In genomic region chr17:51064061-51064735, GRCh38 we compare ENCODE assay signal across 24 cellular contexts. TPM values are rescaled to one million over a fixed set of nuclear protein-coding genes. Genes with fewer than 3 reads are reported as not detected.
DNase-seq lines count a peak whose midpoint lies in the region; ATAC-seq and TF ChIP-seq lines count a peak whose summit lies in the region.
"Had no signal": no experiment of that assay in that cellular context is flagged by ENCODE, and none has a peak within 500 bp of the region (broad histone marks: within the 10 kb centered on the region; RNA-seq: fewer than 3 reads in every experiment).

No MANE protein-coding gene starts in this region.

- H3K9ac ChIP-seq in mesenchymal stem cell (ENCODE audit: low read length), result no peak overlapping the region
- H3K9ac ChIP-seq: SK-N-SH had no signal

- no peaks in the 10 kb centered on the region for H3K27me3 ChIP-seq in Caco-2 (replicated peaks; ENCODE audit: control insufficient read depth, insufficient read depth, low read length)
- H3K27me3 ChIP-seq in mesenchymal stem cell (ENCODE audit: control insufficient read depth in 1 of 2, insufficient read depth in 1 of 2, low read length in 2 of 2), result no peaks in the 10 kb centered on the region
- H3K27me3 ChIP-seq: upper lobe of left lung had no signal

- H3K4me3 Mint-ChIP-seq in Caco-2 (ENCODE audit: unreplicated experiment), result no peak overlapping the region
- H3K4me3 Mint-ChIP-seq in central memory CD8-positive, alpha-beta T cell, result no peak overlapping the region
- H3K4me3 Mint-ChIP-seq: activated CD4-positive, alpha-beta T cell treated with anti-CD3 and anti-CD28 coated beads, Interleukin-2, amount 10 ng/mL, durations not matched to agents 24 days and 14 days; activated T-cell treated with anti-CD3 and anti-CD28 coated beads, Interleukin-2, amount 50 U/mL, for 4 hours; IgD-negative memory B cell had no signal

- H3K4me3 ChIP-seq in Caco-2 (ENCODE audit: low read depth, low read length) (no peak overlapping the region), LNCaP clone FGC (ENCODE audit: low read depth, low read length) (no peak overlapping the region), mesenchymal stem cell (ENCODE audit: insufficient read depth in 1 of 2, low read depth in 1 of 2, low read length in 2 of 2) (no peak overlapping the region)
- H3K4me3 ChIP-seq: prostate gland, upper lobe of left lung had no signal

- DNase-seq in Caco-2, result no peak
- DNase-seq in LNCaP clone FGC (ENCODE audit: low read depth), result peak; percentile 18
- no peak for DNase-seq in central memory CD8-positive, alpha-beta T cell (ENCODE audit: low spot score in 2 of 2)
- peak; percentile 9 for DNase-seq in mesenchymal stem cell
- DNase-seq in NCI-H2107 treated with DMSO at 0.1 percent for 48 hours (lab: John Stamatoyannopoulos, UW; ENCODE audit: unreplicated experiment), result no peak
- no peak for DNase-seq in NAMALWA (ENCODE audit: low spot score)
- DNase-seq in RWPE1 (ENCODE audit: low spot score), result no peak
- DNase-seq: activated naive CD4-positive, alpha-beta T cell; activated T-cell treated with anti-CD3 and anti-CD28 coated beads, Interleukin-2, amount 50 U/mL, for 4 hours; amniotic stem cell; DMS79; glutamatergic neuron; mesendoderm; MM.1S; NCI-H1694 treated with DMSO at 0.1 percent for 48 hours; NCI-H526; SK-N-SH; stimulated activated CD4-positive, alpha-beta T cell treated with anti-CD3 and anti-CD28 coated beads, Interleukin-2, amount 100 ng/mL, for 24 hours; upper lobe of left lung; WERI-Rb-1 had no signal

- H3K36me3 ChIP-seq in Caco-2 (ENCODE audit: control insufficient read depth, insufficient read depth, low read length) (no peaks in the 10 kb centered on the region), mesenchymal stem cell (ENCODE audit: control insufficient read depth in 1 of 2, insufficient read depth in 2 of 2, low read depth in 1 of 2, low read length in 2 of 2) (no peaks in the 10 kb centered on the region)
- H3K36me3 ChIP-seq: prostate gland, upper lobe of left lung had no signal

- H3K18ac ChIP-seq in mesenchymal stem cell (ENCODE audit: low read depth in 1 of 2, low read length in 2 of 2), result no peak overlapping the region

- WGBS in mesenchymal stem cell, result no CpG with 5 or more reads among the region's 1 CpG

- H3K27ac ChIP-seq in mesenchymal stem cell (ENCODE audit: low read length, poor library complexity, severe bottlenecking) (no peak overlapping the region), RWPE1 (no peak overlapping the region)
- H3K27ac ChIP-seq: prostate gland, upper lobe of left lung, WERI-Rb-1 had no signal

- no peak overlapping the region for H4K91ac ChIP-seq in mesenchymal stem cell (ENCODE audit: low read length)

- H3K27ac Mint-ChIP-seq in Caco-2 (ENCODE audit: unreplicated experiment), result peak overlapping the region; percentile 12
- H3K27ac Mint-ChIP-seq in central memory CD8-positive, alpha-beta T cell (ENCODE audit: low read depth), result peak overlapping the region; percentile 4
- H3K27ac Mint-ChIP-seq: activated CD4-positive, alpha-beta T cell treated with anti-CD3 and anti-CD28 coated beads, Interleukin-2, amount 10 ng/mL, durations not matched to agents 24 days and 14 days; IgD-negative memory B cell had no signal

- H3K4me2 ChIP-seq in mesenchymal stem cell (ENCODE audit: low read length, poor library complexity, severe bottlenecking), result no peak overlapping the region
- H3K4me2 ChIP-seq: SK-N-SH had no signal

- no peak for TF ChIP-seq CTCF in Caco-2 (IDR thresholded peaks at IDR 0.05; ENCODE audit: insufficient read depth in 1 of 2, low read depth in 1 of 2, low read length in 1 of 2, severe bottlenecking in 1 of 2, unreplicated experiment in 1 of 2)
- no peak for TF ChIP-seq CTCF in LNCaP clone FGC (IDR thresholded peaks at IDR 0.05; ENCODE audit: control insufficient read depth, extremely low read depth, insufficient read depth)
- no peak for TF ChIP-seq CTCF in RWPE1 (conservative IDR thresholded peaks at IDR 0.05; ENCODE audit: low read depth)

- no peak overlapping the region for H2BK120ac ChIP-seq in mesenchymal stem cell (ENCODE audit: low read depth, low read length)

- no peak for ATAC-seq in central memory CD8-positive, alpha-beta T cell (replicated peaks; ENCODE audit: extremely low read depth, poor library complexity, severe bottlenecking)
- ATAC-seq in HG02885 (IDR thresholded peaks at IDR 0.05; ENCODE audit: poor library complexity, unreplicated experiment), result no peak
- ATAC-seq: activated T-cell treated with anti-CD3 and anti-CD28 coated beads, Interleukin-2, amount 50 U/mL, for 4 hours had no signal

- no peak overlapping the region for H3K23ac ChIP-seq in mesenchymal stem cell (ENCODE audit: low read length in 2 of 2)

- peaks cover 24% of the 10 kb centered on the region for H3K4me1 Mint-ChIP-seq in Caco-2 (ENCODE audit: low read depth, unreplicated experiment)
- peaks cover 32% of the 10 kb centered on the region for H3K4me1 Mint-ChIP-seq in central memory CD8-positive, alpha-beta T cell

- H2BK5ac ChIP-seq in mesenchymal stem cell (ENCODE audit: low read depth, low read length, poor library complexity, severe bottlenecking), result no peak overlapping the region

- H3K27me3 Mint-ChIP-seq in Caco-2 (ENCODE audit: insufficient read depth, unreplicated experiment), result no peaks in the 10 kb centered on the region
- no peaks in the 10 kb centered on the region for H3K27me3 Mint-ChIP-seq in central memory CD8-positive, alpha-beta T cell
- H3K27me3 Mint-ChIP-seq: activated CD4-positive, alpha-beta T cell treated with anti-CD3 and anti-CD28 coated beads, Interleukin-2, amount 10 ng/mL, durations not matched to agents 24 days and 14 days; IgD-negative memory B cell had no signal

- H3K4ac ChIP-seq in mesenchymal stem cell (ENCODE audit: low read depth in 1 of 2, low read length in 2 of 2), result no peak overlapping the region

- H2BK12ac ChIP-seq in mesenchymal stem cell (ENCODE audit: low read length in 2 of 2), result no peak overlapping the region

- H4K8ac ChIP-seq in mesenchymal stem cell (ENCODE audit: low read length), result no peak overlapping the region

- H2AFZ ChIP-seq in mesenchymal stem cell (ENCODE audit: low read depth, low read length), result no peak overlapping the region

- H2BK15ac ChIP-seq in mesenchymal stem cell (ENCODE audit: low read depth, poor library complexity, severe bottlenecking), result no peak overlapping the region

- no TSS peak for BruUV-seq in Caco-2 (replicated peaks; lab: Mats Ljungman, UMichigan)

- H3K4me1 ChIP-seq in Caco-2 (peaks cover 12% of the 10 kb centered on the region), mesenchymal stem cell (ENCODE audit: control insufficient read depth, insufficient read depth, low read depth, low read length) (peaks cover 4% of the 10 kb centered on the region)
- H3K4me1 ChIP-seq: prostate gland had no signal

- POLR2A ChIA-PET in Caco-2 (lab: Charles Lee), result interaction anchor here (0.5 kb wide), 1 partner anchor 29 kb away, joined by 4 read pairs; no protein-coding TSS in a partner anchor
- POLR2A ChIA-PET in RWPE1 (lab: Yijun Ruan, JAX; ENCODE audit: low non-redundant PET), result no interaction called here

- no peak overlapping the region for H2AK5ac ChIP-seq in mesenchymal stem cell (ENCODE audit: low read length, severe bottlenecking)

- intact Hi-C loops in Caco-2 (cut with micrococcal nuclease; ENCODE audit: unreplicated experiment), result no loop called here

- peaks cover 14% of the 10 kb centered on the region for H3K79me1 ChIP-seq in mesenchymal stem cell (replicated peaks; ENCODE audit: low read length, poor library complexity, severe bottlenecking)

- H3K36me3 Mint-ChIP-seq in Caco-2 (ENCODE audit: insufficient read depth, unreplicated experiment), result peaks cover 58% of the 10 kb centered on the region
- H3K36me3 Mint-ChIP-seq in central memory CD8-positive, alpha-beta T cell (ENCODE audit: insufficient read depth), result peaks cover 12% of the 10 kb centered on the region

- CTCF ChIA-PET in Caco-2 (lab: Charles Lee) (no interaction called here), RWPE1 (lab: Yijun Ruan, JAX) (no interaction called here)

- H3K14ac ChIP-seq in mesenchymal stem cell (ENCODE audit: low read length in 2 of 2), result no peak overlapping the region

- no peaks in the 10 kb centered on the region for H3K9me3 ChIP-seq in Caco-2
- no peaks in the 10 kb centered on the region for H3K9me3 ChIP-seq in mesenchymal stem cell (ENCODE audit: control insufficient read depth, low read length)
- H3K9me3 ChIP-seq: prostate gland, SK-N-SH, upper lobe of left lung had no signal

- no peaks in the 10 kb centered on the region for H3K9me3 Mint-ChIP-seq in Caco-2 (ENCODE audit: unreplicated experiment)
- H3K9me3 Mint-ChIP-seq in central memory CD8-positive, alpha-beta T cell, result no peaks in the 10 kb centered on the region
- H3K9me3 Mint-ChIP-seq: activated CD4-positive, alpha-beta T cell treated with anti-CD3 and anti-CD28 coated beads, Interleukin-2, amount 10 ng/mL, durations not matched to agents 24 days and 14 days; activated T-cell treated with anti-CD3 and anti-CD28 coated beads, Interleukin-2, amount 50 U/mL, for 4 hours; IgD-negative memory B cell had no signal

RNA-seq across cellular contexts. Expression of gene SPAG9, which starts 56.5 kb away (rescaled TPM):
- 130 and 142 TPM in 2 replicates for total RNA-seq in Caco-2 (2022)
- 41.1 TPM for polyA plus RNA-seq in mesenchymal stem cell (2013, experiment 1 of 2)
- 40.7 TPM for polyA plus RNA-seq in mesenchymal stem cell (2013, experiment 2 of 2)

Comparison
In these comparisons a context has a peak if more than half of its experiments do, and no peak if none do; other contexts are left out.
1. DNase-seq: peak in LNCaP clone FGC (single experiment) and mesenchymal stem cell (single experiment); none in Caco-2 (0 of 2), central memory CD8-positive, alpha-beta T cell (0 of 2), NCI-H2107 treated with DMSO at 0.1 percent for 48 hours (single experiment), NAMALWA (single experiment) and RWPE1 (single experiment).